In genomic region chr17:63932721-63933120, GRCh38 we compare ENCODE assay signal across 11 cellular contexts. TPM values are rescaled to one million over a fixed set of nuclear protein-coding genes. Genes with fewer than 3 reads are reported as not detected.
A peak's percentile ranks its signal among the peaks of the same experiment; 100 is the strongest.
DNase-seq lines count a peak whose midpoint lies in the region; ATAC-seq and TF ChIP-seq lines count a peak whose summit lies in the region.
"Had no signal": no experiment of that assay in that cellular context is flagged by ENCODE, and none has a peak within 500 bp of the region (broad histone marks: within the 10 kb centered on the region; RNA-seq: fewer than 3 reads in every experiment).

No MANE protein-coding gene starts in this region.

- H3K27ac Mint-ChIP-seq in effector memory CD8-positive, alpha-beta T cell: peak overlapping the region; percentile 86 to 92

- peaks cover 13% of the 10 kb centered on the region for H3K36me3 Mint-ChIP-seq in effector memory CD8-positive, alpha-beta T cell (ENCODE audit: insufficient read depth)

- peak; percentile 1 for ATAC-seq in GM19468 (IDR thresholded peaks at IDR 0.05; ENCODE audit: extremely low read depth, unreplicated experiment)
- ATAC-seq in HG03521 (IDR thresholded peaks at IDR 0.05; ENCODE audit: unreplicated experiment): peak; percentile 6
- ATAC-seq in effector memory CD8-positive, alpha-beta T cell (replicated peaks): no peak
- ATAC-seq in HG02938 (IDR thresholded peaks at IDR 0.05; ENCODE audit: unreplicated experiment): no peak

- no peak for TF ChIP-seq CTCF in Peyer's patch (IDR thresholded peaks at IDR 0.05)

- peak overlapping the region in 2 of 4 donors; percentile 66 to 91 for H3K27ac ChIP-seq in Peyer's patch

- peak overlapping the region; percentile 80; the same call in 1 of the 2 replicates for H3K4me3 ChIP-seq in GM08714 (ENCODE audit: low read length)
- H3K4me3 ChIP-seq in Peyer's patch: peak overlapping the region in 2 of 4 donors; percentile 49 to 63

- no peak for DNase-seq in effector memory CD8-positive, alpha-beta T cell
- DNase-seq in putamen (ENCODE audit: low spot score): no peak
- no peak for DNase-seq in effector CD8-positive, alpha-beta T cell (lab: John Stamatoyannopoulos, UW)
- DNase-seq in Peyer's patch: no peak
- DNase-seq: foreskin fibroblast, NCI-H510A treated with DMSO at 0.1 percent for 48 hours, occipital lobe had no signal

- H3K27me3 Mint-ChIP-seq in effector memory CD8-positive, alpha-beta T cell: no peaks in the 10 kb centered on the region

- H3K9me3 ChIP-seq in Peyer's patch: no peaks in the 10 kb centered on the region

- peaks cover 23 to 26% of the 10 kb centered on the region in 2 donors for H3K4me1 Mint-ChIP-seq in effector memory CD8-positive, alpha-beta T cell (ENCODE audit: low read depth in 2 of 2)

- H3K36me3 ChIP-seq in Peyer's patch: no peaks in the 10 kb centered on the region

- TF ChIP-seq POLR2A in Peyer's patch (IDR thresholded peaks at IDR 0.05): no peak

- peak overlapping the region; percentile 70 to 80 for H3K4me3 Mint-ChIP-seq in effector memory CD8-positive, alpha-beta T cell

- peaks cover 0 to 13% (median 5%) of the 10 kb centered on the region in 4 donors for H3K4me1 ChIP-seq in Peyer's patch

- H3K27me3 ChIP-seq in Peyer's patch: no peaks in the 10 kb centered on the region

- H3K9me3 Mint-ChIP-seq in effector memory CD8-positive, alpha-beta T cell: no peaks in the 10 kb centered on the region

RNA-seq across cellular contexts. Expression of gene CD79B, which starts 0.6 kb away (rescaled TPM):
- total RNA-seq in Peyer's patch: 10 to 100 TPM in 1 of 4 donors, 1 to 10 TPM in 2, not detected in 1; 2.4 to 44.6 (median 4.4) TPM
- total RNA-seq: occipital lobe had no signal

RNA-seq across cellular contexts. Expression of gene GH1, which starts 14.1 kb away (rescaled TPM):
- not detected for total RNA-seq in Peyer's patch
- total RNA-seq: occipital lobe had no signal

RNA-seq across cellular contexts. Expression of gene CSHL1, which starts 21.7 kb away (rescaled TPM):
- total RNA-seq in Peyer's patch: not detected
- total RNA-seq: occipital lobe had no signal

RNA-seq across cellular contexts. Expression of gene CSH1, which starts 36.3 kb away (rescaled TPM):
- total RNA-seq in Peyer's patch: not detected
- total RNA-seq: occipital lobe had no signal

RNA-seq across cellular contexts. Expression of gene SCN4A, which starts 40.0 kb away (rescaled TPM):
- under 1 TPM in 1 of 4 donors, not detected in 3; 0.83 TPM for total RNA-seq in Peyer's patch
- total RNA-seq: occipital lobe had no signal

Comparison
In these comparisons a context has a peak if more than half of its experiments do, and no peak if none do; other contexts are left out.
1. ATAC-seq: peak in GM19468 (single experiment) and HG03521 (single experiment); none in effector memory CD8-positive, alpha-beta T cell (single experiment) and HG02938 (single experiment).